ENCODE assay signal across 23 cellular contexts in genomic region chr4:7252051-7252450, GRCh38.
"Had no signal": no experiment of that assay in that cellular context is flagged by ENCODE, and none has a peak within 500 bp of the region (broad histone marks: within the 10 kb centered on the region; RNA-seq: fewer than 3 reads in every experiment).

No MANE protein-coding gene starts in this region.

- H3K9ac ChIP-seq: neural progenitor cell had no signal

- DNase-seq: dorsolateral prefrontal cortex; effector CD8-positive, alpha-beta T cell; endodermal cell; foreskin fibroblast; gastrocnemius medialis; head of caudate nucleus; mucosa of descending colon; naive B cell; nucleus accumbens; stimulated activated CD4-positive, alpha-beta T cell treated with anti-CD3 and anti-CD28 coated beads, Interleukin-2, amount 100 ng/mL, for 24 hours; stimulated activated CD4-positive, alpha-beta T cell treated with anti-CD3 and anti-CD28 coated beads, Interleukin-4, amount 100 ng/mL, for 24 hours; stimulated activated naive CD4-positive, alpha-beta T cell treated with Interleukin-2 at 50 U/mL for 16 hours; stomach; tibial artery had no signal

- H3K9me3 Mint-ChIP-seq: natural killer cell treated with Interleukin-12 subunit alpha and Interleukin-12 subunit beta and Interleukin-15 and Interleukin-18, amount 100 ng/mL, for 72 hours; type B pancreatic cell had no signal

- H3K4me3 ChIP-seq: dorsolateral prefrontal cortex, gastrocnemius medialis, lung, mucosa of descending colon, neural progenitor cell, prostate gland, right atrium auricular region, stomach, tibial artery had no signal

- H3K9me3 ChIP-seq: gastrocnemius medialis, mucosa of descending colon, prostate gland, right atrium auricular region, tibial artery had no signal

- H3K27ac ChIP-seq: epithelial cell of prostate, gastrocnemius medialis, neural progenitor cell, prostate gland, right atrium auricular region, stomach, tibial artery had no signal

- H3K36me3 ChIP-seq: gastrocnemius medialis, neural progenitor cell, prostate gland, right atrium auricular region, stomach, tibial artery had no signal

- H3K36me3 Mint-ChIP-seq: memory B cell; naive B cell; natural killer cell treated with Interleukin-12 subunit alpha and Interleukin-12 subunit beta and Interleukin-15 and Interleukin-18, amount 100 ng/mL, for 72 hours; neural progenitor cell; stimulated activated effector memory CD8-positive, alpha-beta T cell treated with anti-CD3 and anti-CD28 coated beads, Interleukin-12 subunit alpha, Interleukin-12 subunit beta, amount 100 ng/mL, for 72 hours; type B pancreatic cell had no signal

- H3K27me3 Mint-ChIP-seq: type B pancreatic cell had no signal

- H3K4me2 ChIP-seq: neural progenitor cell had no signal

- H3K4me1 Mint-ChIP-seq: endodermal cell; naive B cell; stimulated activated effector memory CD8-positive, alpha-beta T cell treated with anti-CD3 and anti-CD28 coated beads, Interleukin-12 subunit alpha, Interleukin-12 subunit beta, amount 100 ng/mL, for 72 hours had no signal

- H2AFZ ChIP-seq: neural progenitor cell had no signal

- H3K4me3 Mint-ChIP-seq: endodermal cell; memory B cell; naive B cell; natural killer cell treated with Interleukin-12 subunit alpha and Interleukin-12 subunit beta and Interleukin-15 and Interleukin-18, amount 100 ng/mL, for 72 hours; neural progenitor cell; stimulated activated effector memory CD8-positive, alpha-beta T cell treated with anti-CD3 and anti-CD28 coated beads, Interleukin-12 subunit alpha, Interleukin-12 subunit beta, amount 100 ng/mL, for 72 hours; type B pancreatic cell had no signal

- H3K27ac Mint-ChIP-seq: endodermal cell; memory B cell; natural killer cell treated with Interleukin-12 subunit alpha and Interleukin-12 subunit beta and Interleukin-15 and Interleukin-18, amount 100 ng/mL, for 72 hours; neural progenitor cell; stimulated activated effector memory CD8-positive, alpha-beta T cell treated with anti-CD3 and anti-CD28 coated beads, Interleukin-12 subunit alpha, Interleukin-12 subunit beta, amount 100 ng/mL, for 72 hours; type B pancreatic cell had no signal

- H3K27me3 ChIP-seq: dorsolateral prefrontal cortex, gastrocnemius medialis, neural progenitor cell, right atrium auricular region, stomach had no signal
